12 cellular contexts compared by ENCODE assay signal in the genomic region with DNA sequence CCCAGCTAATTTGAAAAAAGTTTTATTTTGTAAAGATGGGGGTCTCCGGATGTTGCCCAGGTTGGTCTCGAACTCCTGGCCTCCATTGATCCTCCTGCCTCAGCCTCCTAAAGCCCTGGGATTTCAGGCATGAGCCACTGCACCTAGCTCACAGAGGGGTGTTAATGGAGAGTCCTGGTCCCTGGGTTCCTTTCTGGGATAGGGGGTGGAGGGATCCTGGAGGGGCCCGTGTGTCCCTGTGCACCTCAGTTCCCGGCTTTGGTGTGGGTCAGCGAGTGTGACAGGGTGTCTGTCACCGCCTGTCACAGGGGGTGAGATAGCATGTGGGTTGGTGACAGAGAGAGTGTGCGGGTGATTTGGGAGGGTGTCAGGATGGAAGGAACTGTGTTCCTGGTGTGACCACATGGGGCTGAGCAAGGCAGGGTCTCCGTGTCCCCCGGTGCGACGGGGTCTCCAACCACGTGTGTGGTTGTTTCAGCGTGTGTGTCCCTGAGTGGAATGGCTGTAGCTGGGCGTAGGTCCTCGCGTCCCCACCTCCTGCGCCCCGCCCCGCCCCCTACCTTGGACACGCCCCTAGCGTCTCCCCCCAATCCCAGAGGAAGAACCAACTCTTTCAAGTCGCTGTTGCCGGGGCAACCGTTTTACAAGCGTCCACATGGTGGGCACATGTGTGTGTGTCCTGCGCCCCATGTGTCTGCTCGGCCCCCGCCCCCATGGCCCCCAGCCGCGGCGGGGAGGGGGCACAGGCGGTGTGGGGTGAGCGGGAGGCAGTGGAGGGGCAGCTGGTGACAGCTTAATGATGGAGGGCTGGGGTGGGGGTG. TPM values are rescaled to one million over a fixed set of nuclear protein-coding genes. Genes with fewer than 3 reads are reported as not detected.
DNase-seq lines count a peak whose midpoint lies in the region; ATAC-seq, FAIRE-seq and TF ChIP-seq lines count a peak whose summit lies in the region.
"Had no signal": no experiment of that assay in that cellular context is flagged by ENCODE, and none has a peak within 500 bp of the region (broad histone marks: within the 10 kb centered on the region; RNA-seq: fewer than 3 reads in every experiment).

No MANE protein-coding gene starts in this region.

- H3K4me3 Mint-ChIP-seq in nephron progenitor cell = peak overlapping the region; percentile 66

- H3K4me1 ChIP-seq in K562 (replicated peaks in 1 of 2; ENCODE audit: control insufficient read depth in 2 of 2, insufficient read depth in 2 of 2, low read length in 2 of 2) = peaks cover 36 to 83% of the 10 kb centered on the region in 2 experiments
- H3K4me1 ChIP-seq in prostate gland (replicated peaks) = no peaks in the 10 kb centered on the region

- no peak for TF ChIP-seq POLR2A in K562 (conservative IDR thresholded peaks at IDR 0.05)
- no peak for TF ChIP-seq POLR2A in prostate gland (IDR thresholded peaks at IDR 0.05)

- FAIRE-seq in K562 (lab: Jason Lieb, UNC) (peak; percentile 49), frontal cortex (lab: Jason Lieb, UNC) (no peak)

- H3K27ac Mint-ChIP-seq in nephron progenitor cell = no peak overlapping the region

- H3K4me3 ChIP-seq in K562 (no peak overlapping the region), prostate gland (no peak overlapping the region)

- no peak for TF ChIP-seq CTCF in K562 (IDR thresholded peaks at IDR 0.05 in 2 of 3, conservative IDR thresholded peaks at IDR 0.05 in 1 of 3; ENCODE audit: insufficient read depth in 2 of 3, low read depth in 1 of 3, low read length in 3 of 3)
- no peak for TF ChIP-seq CTCF in nephron progenitor cell (IDR thresholded peaks at IDR 0.05)
- TF ChIP-seq CTCF in prostate gland (IDR thresholded peaks at IDR 0.05) = no peak

- ATAC-seq in K562 = peak; percentile 6; the same call in 2 of the 3 replicates

- H3K36me3 Mint-ChIP-seq in nephron progenitor cell (ENCODE audit: low read depth) = no peaks in the 10 kb centered on the region

- H3K9me3 ChIP-seq in K562 (replicated peaks; ENCODE audit: control insufficient read depth, insufficient read depth, low read depth, low read length) (no peaks in the 10 kb centered on the region), prostate gland (no peaks in the 10 kb centered on the region)

- peaks cover 50% of the 10 kb centered on the region for H3K4me1 Mint-ChIP-seq in nephron progenitor cell

- CTCF ChIA-PET in K562 (lab: Yijun Ruan, JAX; ENCODE audit: low intra/inter-chr PET ratio) = no interaction called here

- H3K36me3 ChIP-seq in K562 (ENCODE audit: control insufficient read depth, insufficient read depth, low read length) = no peaks in the 10 kb centered on the region
- no peaks in the 10 kb centered on the region for H3K36me3 ChIP-seq in prostate gland

- intact Hi-C loops in K562 (cut with micrococcal nuclease) (loop anchor here (5.0 to 10.0 kb wide), 2 partner anchors 183 to 220 kb away; no protein-coding TSS in a partner anchor), prostate gland (cut with DNase I) (loop anchor here (2.0 kb wide), 1 partner anchor 221 kb away; no protein-coding TSS in a partner anchor)

- peak overlapping the region in 1 of 2 experiments; percentile 86; a peak in 2 of 4 replicates for H3K9ac ChIP-seq in K562 (ENCODE audit: insufficient read depth in 1 of 2, low read depth in 2 of 2, low read length in 2 of 2)
- H3K9ac ChIP-seq: parathyroid adenoma had no signal

- in situ Hi-C loops in K562 (cut with MboI) = loop anchor here (5.0 kb wide), 2 partner anchors 90 to 220 kb away; no protein-coding TSS in a partner anchor

- BruUV-seq in K562 (replicated peaks; lab: Mats Ljungman, UMichigan) = no TSS peak

- H3K79me2 ChIP-seq in K562 (ENCODE audit: control insufficient read depth, insufficient read depth, low read length) = no peaks in the 10 kb centered on the region
- H3K79me2 ChIP-seq: parathyroid adenoma had no signal

- no peaks in the 10 kb centered on the region for H3K9me1 ChIP-seq in K562 (ENCODE audit: control insufficient read depth, insufficient read depth, low read length)

- no peak overlapping the region for H3K27ac ChIP-seq in K562 (ENCODE audit: extremely low read depth, low read depth, low read length)
- H3K27ac ChIP-seq in prostate gland = no peak overlapping the region
- H3K27ac ChIP-seq: parathyroid adenoma had no signal

- peaks cover 28% of the 10 kb centered on the region for H3K27me3 Mint-ChIP-seq in nephron progenitor cell (ENCODE audit: low read depth, poor library complexity)

- DNase-seq in NCI-H526 (lab: John Stamatoyannopoulos, UW) (peak; percentile 20 to 30), NCI-H526 treated with DMSO at 0.1 percent for 48 hours (lab: John Stamatoyannopoulos, UW) (no peak), NAMALWA (ENCODE audit: low spot score) (peak; percentile 51), K562 (ENCODE audit: extremely low read depth in 1 of 4, low spot score in 3 of 4) (peak; percentile 75 to 88 (median 76)), nephron progenitor cell (peak; percentile 88), frontal cortex (ENCODE audit: low spot score in 2 of 2) (no peak), ureter (ENCODE audit: low spot score) (no peak), prostate gland (ENCODE audit: low spot score) (no peak)
- DNase-seq: ACHN; activated CD4-positive, alpha-beta T cell treated with anti-CD3 and anti-CD28 coated beads, Interleukin-2, amount 50 U/mL, for 48 hours had no signal

- no peak for TF ChIP-seq EP300 in K562 (IDR thresholded peaks at IDR 0.05; ENCODE audit: low read length)

- H3K9me3 Mint-ChIP-seq in nephron progenitor cell = no peaks in the 10 kb centered on the region

- 9% methylated on average over 21 of the region's 33 CpGs for WGBS in K562 (ENCODE audit: insufficient coverage, low coverage, missing lambda C conversion rate)
- 7% methylated on average over 32 of the region's 33 CpGs for WGBS in prostate gland

- TF ChIP-seq RAD21 in K562 (CRISPR knock-in tag; conservative IDR thresholded peaks at IDR 0.05 in 1 of 2, IDR thresholded peaks at IDR 0.05 in 1 of 2) = no peak

- H4K20me1 ChIP-seq in K562 (replicated peaks; ENCODE audit: control insufficient read depth, insufficient read depth, low read length) = 0 out of 2 replicates have a peak, but pooled peaks cover 11% of the 10 kb centered on the region

- H2AFZ ChIP-seq in K562 (ENCODE audit: low read depth, low read length) = peak overlapping the region; percentile 91
- H2AFZ ChIP-seq: parathyroid adenoma had no signal

- POLR2A ChIA-PET in K562 (lab: Yijun Ruan, JAX) = interaction anchor here (0.6 kb wide), 1 partner anchor 182 kb away, joined by 3 read pairs; no protein-coding TSS in a partner anchor

- H3K4me2 ChIP-seq in K562 (ENCODE audit: insufficient read depth, low read length) = peak overlapping the region; percentile 70

- H3K27me3 ChIP-seq in K562 (ENCODE audit: control insufficient read depth in 2 of 2, insufficient read depth in 2 of 2, low read length in 2 of 2) = no peaks in the 10 kb centered on the region
- H3K27me3 ChIP-seq in prostate gland (replicated peaks; ENCODE audit: insufficient read depth) = no peaks in the 10 kb centered on the region

RNA-seq across cellular contexts. Expression of gene NRTN, which starts 2.9 kb away (rescaled TPM):
- 0.67 and 2.5 TPM in 2 replicates for total RNA-seq in K562 (2011; cell fraction: chromatin; rRNA removed; ENCODE audit: low replicate concordance)
- total RNA-seq in K562 (2011; cell fraction: nucleolus; rRNA removed) = 2.2 and 2.7 TPM in 2 replicates
- total RNA-seq in K562 (2011; cell fraction: nucleoplasm; rRNA removed) = 1.5 and 2.1 TPM in 2 replicates
- total RNA-seq in K562 (2014; rRNA removed) (7.3 and 8.1 TPM in 2 replicates), K562 (2014; rRNA removed; fragmentation: Illumina TruSeq; extraction: Trizol) (0.62 and 0.70 TPM in 2 replicates), K562 (2015; rRNA removed; fragmentation: Illumina TruSeq; extraction: Trizol) (1.6 TPM in 2 replicates), K562 (2021) (5.3 and 7.8 TPM in 2 replicates), frontal cortex (not detected), ureter (1.0 TPM), prostate gland (10 to 100 TPM in 1 of 2 donors, 1 to 10 TPM in 1; 9.7 to 12.9 TPM)
- polyA plus RNA-seq in K562 (2011; rRNA removed) (1.1 and 2.2 TPM in 2 replicates), K562 (2014; fragmentation: Illumina TruSeq; extraction: Trizol) (1.6 and 3.3 TPM in 2 replicates), K562 (2014; fragmentation: Nextera tagmentation; extraction: Ambion mirVana) (not detected), K562 (2014; rRNA removed) (2.4 and 4.0 TPM in 2 replicates)
- 2.6 and 9.4 TPM in 2 replicates for polyA plus RNA-seq in K562 (2011; cell fraction: cytosol; rRNA removed)
- polyA plus RNA-seq in K562 (2011; cell fraction: nucleus; rRNA removed) = 1.6 and 2.0 TPM in 2 replicates
- polyA plus RNA-seq in K562 (2012) = 2.4 and 6.4 TPM in 2 replicates
- polyA minus RNA-seq in K562 (2011; rRNA and poly(A)+ RNA removed) = 0.25 and 0.45 TPM in 2 replicates
- 2.3 and 3.3 TPM in 2 replicates for polyA minus RNA-seq in K562 (2011; cell fraction: cytosol; rRNA and poly(A)+ RNA removed)
- polyA minus RNA-seq in K562 (2011; cell fraction: nucleus; rRNA and poly(A)+ RNA removed) = 1.1 and 1.5 TPM in 2 replicates
- total RNA-seq: HT-29 had no signal

RNA-seq across cellular contexts. Expression of gene DUS3L, which starts 11.0 kb away (rescaled TPM):
- 58.3 and 240 TPM in 2 replicates for total RNA-seq in K562 (2011; cell fraction: chromatin; rRNA removed; ENCODE audit: low replicate concordance)
- 172 and 210 TPM in 2 replicates for total RNA-seq in K562 (2011; cell fraction: nucleolus; rRNA removed)
- 64.6 and 96.7 TPM in 2 replicates for total RNA-seq in K562 (2011; cell fraction: nucleoplasm; rRNA removed)
- 102 and 107 TPM in 2 replicates for total RNA-seq in K562 (2014; rRNA removed)
- total RNA-seq in K562 (2014; rRNA removed; fragmentation: Illumina TruSeq; extraction: Trizol) = 19.0 and 19.5 TPM in 2 replicates
- 77.5 and 86.8 TPM in 2 replicates for total RNA-seq in K562 (2015; rRNA removed; fragmentation: Illumina TruSeq; extraction: Trizol)
- total RNA-seq in K562 (2021) = 97.0 and 102 TPM in 2 replicates
- 27.3 and 37.0 TPM in 2 replicates for polyA plus RNA-seq in K562 (2011; rRNA removed)
- polyA plus RNA-seq in K562 (2011; cell fraction: cytosol; rRNA removed) = 33.3 and 86.9 TPM in 2 replicates
- polyA plus RNA-seq in K562 (2011; cell fraction: nucleus; rRNA removed) = 154 and 263 TPM in 2 replicates
- 51.5 and 103 TPM in 2 replicates for polyA plus RNA-seq in K562 (2012)
- polyA plus RNA-seq in K562 (2014; fragmentation: Illumina TruSeq; extraction: Trizol) = 81.0 and 83.7 TPM in 2 replicates
- polyA plus RNA-seq in K562 (2014; fragmentation: Nextera tagmentation; extraction: Ambion mirVana) = 1 to 10 TPM; 1.7 to 2.1 TPM
- 80.7 and 87.8 TPM in 2 replicates for polyA plus RNA-seq in K562 (2014; rRNA removed)
- 16.1 and 30.0 TPM in 2 replicates for polyA minus RNA-seq in K562 (2011; rRNA and poly(A)+ RNA removed)
- 52.2 and 61.2 TPM in 2 replicates for polyA minus RNA-seq in K562 (2011; cell fraction: cytosol; rRNA and poly(A)+ RNA removed)
- polyA minus RNA-seq in K562 (2011; cell fraction: nucleus; rRNA and poly(A)+ RNA removed) = 60.2 and 66.8 TPM in 2 replicates
- 13.9 TPM for total RNA-seq in frontal cortex
- 41.2 TPM for total RNA-seq in ureter
- total RNA-seq in prostate gland = 10 to 100 TPM; 43.8 to 57.5 TPM

RNA-seq across cellular contexts. Expression of gene PRR22, which starts 17.5 kb away (rescaled TPM):
- total RNA-seq in K562 (2011; cell fraction: chromatin; rRNA removed; ENCODE audit: low replicate concordance) = 3.0 and 20.7 TPM in 2 replicates
- total RNA-seq in K562 (2011; cell fraction: nucleolus; rRNA removed) = 16.2 and 19.2 TPM in 2 replicates
- total RNA-seq in K562 (2011; cell fraction: nucleoplasm; rRNA removed) = 7.0 and 8.5 TPM in 2 replicates
- total RNA-seq in K562 (2014; rRNA removed) (5.4 and 8.0 TPM in 2 replicates), K562 (2014; rRNA removed; fragmentation: Illumina TruSeq; extraction: Trizol) (0.11 and 0.22 TPM in 2 replicates), K562 (2015; rRNA removed; fragmentation: Illumina TruSeq; extraction: Trizol) (1.9 and 2.7 TPM in 2 replicates), K562 (2021) (9.3 and 12.0 TPM in 2 replicates), frontal cortex (0.41 TPM), ureter (7.3 TPM), prostate gland (1 to 10 TPM; 1.6 to 6.8 TPM)
- polyA plus RNA-seq in K562 (2011; rRNA removed) (1.4 and 2.2 TPM in 2 replicates), K562 (2014; fragmentation: Illumina TruSeq; extraction: Trizol) (1.1 and 3.7 TPM in 2 replicates), K562 (2014; fragmentation: Nextera tagmentation; extraction: Ambion mirVana) (under 1 TPM in 1 of 2 experiments, not detected in 1; 0.03 TPM), K562 (2014; rRNA removed) (8.5 and 8.9 TPM in 2 replicates)
- 1.5 and 4.4 TPM in 2 replicates for polyA plus RNA-seq in K562 (2011; cell fraction: cytosol; rRNA removed)
- 19.6 and 56.2 TPM in 2 replicates for polyA plus RNA-seq in K562 (2011; cell fraction: nucleus; rRNA removed)
- polyA plus RNA-seq in K562 (2012) = 4.2 and 5.5 TPM in 2 replicates
- polyA minus RNA-seq in K562 (2011; rRNA and poly(A)+ RNA removed) = 0.12 and 0.18 TPM in 2 replicates
- polyA minus RNA-seq in K562 (2011; cell fraction: cytosol; rRNA and poly(A)+ RNA removed) = not detected in 2 replicates
- 2.7 and 3.5 TPM in 2 replicates for polyA minus RNA-seq in K562 (2011; cell fraction: nucleus; rRNA and poly(A)+ RNA removed)

RNA-seq across cellular contexts. Expression of gene FUT6, which starts 37.5 kb away (rescaled TPM):
- 0.19 TPM in 1 of 2 replicates, not detected in the other for total RNA-seq in K562 (2011; cell fraction: chromatin; rRNA removed; ENCODE audit: low replicate concordance)
- not detected in 2 replicates for total RNA-seq in K562 (2011; cell fraction: nucleolus; rRNA removed)
- not detected in 2 replicates for total RNA-seq in K562 (2011; cell fraction: nucleoplasm; rRNA removed)
- total RNA-seq in K562 (2014; rRNA removed) (not detected in 2 replicates), K562 (2014; rRNA removed; fragmentation: Illumina TruSeq; extraction: Trizol) (not detected in 2 replicates), K562 (2015; rRNA removed; fragmentation: Illumina TruSeq; extraction: Trizol) (not detected in 2 replicates), K562 (2021) (not detected in 2 replicates), frontal cortex (not detected), ureter (4.7 TPM), prostate gland (under 1 TPM in 1 of 2 donors, not detected in 1; 0.62 TPM)
- polyA plus RNA-seq in K562 (2011; rRNA removed) (not detected in 2 replicates), K562 (2014; fragmentation: Illumina TruSeq; extraction: Trizol) (not detected in 2 replicates), K562 (2014; fragmentation: Nextera tagmentation; extraction: Ambion mirVana) (under 1 TPM in 1 of 2 experiments, not detected in 1; 0.04 TPM), K562 (2014; rRNA removed) (not detected in 2 replicates)
- polyA plus RNA-seq in K562 (2011; cell fraction: cytosol; rRNA removed) = not detected in 2 replicates
- not detected in 2 replicates for polyA plus RNA-seq in K562 (2011; cell fraction: nucleus; rRNA removed)
- not detected in 2 replicates for polyA plus RNA-seq in K562 (2012)
- polyA minus RNA-seq in K562 (2011; rRNA and poly(A)+ RNA removed) = not detected in 2 replicates
- not detected in 2 replicates for polyA minus RNA-seq in K562 (2011; cell fraction: cytosol; rRNA and poly(A)+ RNA removed)
- polyA minus RNA-seq in K562 (2011; cell fraction: nucleus; rRNA and poly(A)+ RNA removed) = not detected in 2 replicates
- total RNA-seq: HT-29 had no signal

RNA-seq across cellular contexts. Expression of gene FUT3, which starts 49.2 kb away (rescaled TPM):
- total RNA-seq in K562 (2011; cell fraction: chromatin; rRNA removed; ENCODE audit: low replicate concordance) = 0.32 TPM in 1 of 2 replicates, not detected in the other
- total RNA-seq in K562 (2011; cell fraction: nucleolus; rRNA removed) = not detected in 2 replicates
- total RNA-seq in K562 (2011; cell fraction: nucleoplasm; rRNA removed) = not detected in 2 replicates
- total RNA-seq in K562 (2014; rRNA removed) (0.29 TPM in 1 of 2 replicates, not detected in the other), K562 (2014; rRNA removed; fragmentation: Illumina TruSeq; extraction: Trizol) (not detected in 2 replicates), K562 (2015; rRNA removed; fragmentation: Illumina TruSeq; extraction: Trizol) (not detected in 2 replicates), K562 (2021) (0.09 TPM in 1 of 2 replicates, not detected in the other), frontal cortex (not detected), ureter (32.0 TPM), prostate gland (1 to 10 TPM; 1.4 to 2.1 TPM)
- polyA plus RNA-seq in K562 (2011; rRNA removed) (not detected in 2 replicates), K562 (2014; fragmentation: Illumina TruSeq; extraction: Trizol) (not detected in 2 replicates), K562 (2014; fragmentation: Nextera tagmentation; extraction: Ambion mirVana) (not detected), K562 (2014; rRNA removed) (not detected in 2 replicates)
- polyA plus RNA-seq in K562 (2011; cell fraction: cytosol; rRNA removed) = not detected in 2 replicates
- not detected in 2 replicates for polyA plus RNA-seq in K562 (2011; cell fraction: nucleus; rRNA removed)
- 0.32 TPM in 1 of 2 replicates, not detected in the other for polyA plus RNA-seq in K562 (2012)
- polyA minus RNA-seq in K562 (2011; rRNA and poly(A)+ RNA removed) = not detected in 2 replicates
- polyA minus RNA-seq in K562 (2011; cell fraction: cytosol; rRNA and poly(A)+ RNA removed) = not detected in 2 replicates
- polyA minus RNA-seq in K562 (2011; cell fraction: nucleus; rRNA and poly(A)+ RNA removed) = not detected in 2 replicates

Comparison
In these comparisons a context has a peak if more than half of its experiments do, and no peak if none do; other contexts are left out.
1. DNase-seq: peak in NCI-H526 (2 of 2), NAMALWA (single experiment), K562 (4 of 4) and nephron progenitor cell (single experiment); none in NCI-H526 treated with DMSO at 0.1 percent for 48 hours (single experiment), frontal cortex (0 of 2), ureter (single experiment) and prostate gland (single experiment).